In genomic region chr7:10469476-10469875, GRCh38 we compare ENCODE assay signal across 25 cellular contexts.
"Had no signal": no experiment of that assay in that cellular context is flagged by ENCODE, and none has a peak within 500 bp of the region (broad histone marks: within the 10 kb centered on the region; RNA-seq: fewer than 3 reads in every experiment).

No MANE protein-coding gene starts in this region.

- H3K9me3 ChIP-seq: esophagus squamous epithelium, gastrocnemius medialis, heart right ventricle, left lung, lower lobe of right lung, mucosa of descending colon had no signal

- DNase-seq: dermis blood vessel endothelial cell; dorsolateral prefrontal cortex; effector CD4-positive, alpha-beta T cell; effector memory CD4-positive, alpha-beta T cell; erythroblast; esophagus squamous epithelium; foreskin fibroblast; gastrocnemius medialis; glutamatergic neuron; head of caudate nucleus; heart right ventricle; hippocampal formation; left cardiac atrium; left lung; left ventricle myocardium superior; lower lobe of right lung; mesenchymal stem cell; mucosa of descending colon had no signal

- H3K4me1 ChIP-seq: esophagus squamous epithelium, gastrocnemius medialis, heart right ventricle, left lung, lower lobe of right lung had no signal

- H3K36me3 ChIP-seq: esophagus squamous epithelium, gastrocnemius medialis, heart right ventricle, left lung, lower lobe of right lung had no signal

- H3K27me3 ChIP-seq: dorsolateral prefrontal cortex, esophagus squamous epithelium, gastrocnemius medialis, heart right ventricle, left lung had no signal

- H3K4me3 ChIP-seq: coronary artery, dorsolateral prefrontal cortex, esophagus squamous epithelium, gastrocnemius medialis, heart right ventricle, left lung, lower lobe of right lung, mucosa of descending colon had no signal

- ATAC-seq: esophagus mucosa, gastrocnemius medialis, heart right ventricle, left cardiac atrium, left lung, left ventricle myocardium superior, lower lobe of right lung, mucosa of descending colon had no signal

- H3K27ac ChIP-seq: coronary artery, dorsolateral prefrontal cortex, epithelial cell of prostate, esophagus squamous epithelium, gastrocnemius medialis, heart right ventricle, left lung, lower lobe of right lung had no signal

- FAIRE-seq: colon, endothelial cell of umbilical vein, islet of Langerhans, keratinocyte had no signal
